ENCODE assay signal across 8 cellular contexts in the genomic region with DNA sequence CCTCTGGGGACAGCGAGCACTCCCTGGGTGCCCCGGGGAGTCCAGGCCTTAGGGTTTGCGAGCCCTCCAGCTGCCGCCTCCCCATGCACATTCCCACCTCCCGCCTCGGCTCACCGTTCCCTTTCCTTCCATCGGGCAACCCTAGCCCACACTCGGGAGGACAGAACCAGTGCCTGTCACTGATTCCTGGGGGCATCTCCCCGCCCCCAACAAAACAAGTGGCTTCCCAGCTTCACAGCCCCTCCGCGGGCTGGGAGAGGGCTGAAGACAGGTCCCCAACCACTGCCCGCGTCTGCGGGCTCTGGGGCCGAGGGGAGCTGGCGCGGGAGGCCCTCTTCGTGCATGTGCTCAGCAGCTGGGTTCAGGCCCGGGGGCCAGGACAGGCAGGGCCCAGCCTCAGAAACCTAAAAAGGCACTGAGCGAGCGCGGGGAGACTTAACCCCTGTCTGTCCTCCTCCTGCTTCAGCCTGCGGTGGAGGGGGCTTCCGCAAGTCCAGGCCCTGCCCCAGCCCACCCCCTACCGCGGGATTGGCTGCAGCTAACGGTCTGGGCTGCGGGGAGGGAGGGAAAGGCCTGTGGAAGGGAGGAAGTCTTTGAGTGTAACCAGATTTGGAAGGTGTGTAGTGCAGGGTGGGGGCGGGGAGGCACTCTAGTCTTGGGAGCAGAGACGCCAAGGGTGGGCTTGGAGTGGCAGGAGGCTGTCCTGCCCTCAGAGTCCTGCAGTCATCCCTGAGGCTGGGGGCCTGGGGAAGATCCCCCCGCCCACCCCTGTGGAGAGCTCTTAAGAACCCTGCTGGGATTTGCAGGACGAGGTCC. TPM values are rescaled to one million over a fixed set of nuclear protein-coding genes. Genes with fewer than 3 reads are reported as not detected.
DNase-seq lines count a peak whose midpoint lies in the region; ATAC-seq, FAIRE-seq and TF ChIP-seq lines count a peak whose summit lies in the region.

No MANE protein-coding gene starts in this region.

- H3K4me1 ChIP-seq in thoracic aorta (ENCODE audit: control insufficient read depth in 1 of 2, low read depth in 2 of 2): peaks cover 33 to 63% of the 10 kb centered on the region in 2 donors

- FAIRE-seq in HTR-8/SVneo (lab: Jason Lieb, UNC): no peak

- DNase-seq in AG04450 (ENCODE audit: low read depth, low spot score) (no peak), HTR-8/SVneo (ENCODE audit: insufficient read length, low spot score) (peak; percentile 48), astrocyte of the cerebellum (ENCODE audit: low read depth) (peak; percentile 31), kidney tubule cell (ENCODE audit: low spot score) (peak; percentile 26), thoracic aorta (ENCODE audit: low spot score) (no peak), NCI-H748 (lab: John Stamatoyannopoulos, UW; ENCODE audit: unreplicated experiment) (no peak)

- TF ChIP-seq CTCF in AG04450 (IDR thresholded peaks at IDR 0.05; ENCODE audit: low read depth, low read length): no peak
- TF ChIP-seq CTCF in astrocyte of the cerebellum (IDR thresholded peaks at IDR 0.05; ENCODE audit: low read depth, low read length, missing control alignments): no peak
- TF ChIP-seq CTCF in thoracic aorta (IDR thresholded peaks at IDR 0.05): no peak

- CTCF ChIA-PET in AG04450 (lab: Charles Lee): interaction anchor here (0.7 to 2.5 kb wide), 2 partner anchors 11 to 131 kb away, joined by 3 to 14 read pairs; no protein-coding TSS in a partner anchor

- H3K36me3 ChIP-seq in thoracic aorta: no peaks in the 10 kb centered on the region

- H3K9me3 ChIP-seq in AG04450 (ENCODE audit: control insufficient read depth, insufficient read depth, low read length) (no peaks in the 10 kb centered on the region; the same call in 1 of the 2 replicates), thoracic aorta (no peaks in the 10 kb centered on the region)

- peak overlapping the region; percentile 77 for H3K27ac ChIP-seq in AG04450 (ENCODE audit: low read depth, low read length)
- H3K27ac ChIP-seq in thoracic aorta: peak overlapping the region; percentile 91 to 97

- H3K27me3 ChIP-seq in AG04450 (ENCODE audit: control insufficient read depth, insufficient read depth, low read length): no peaks in the 10 kb centered on the region
- H3K27me3 ChIP-seq in thoracic aorta (replicated peaks; ENCODE audit: insufficient read depth): no peaks in the 10 kb centered on the region

- peak overlapping the region; percentile 93 for H3K4me3 ChIP-seq in AG04450 (ENCODE audit: low read depth, low read length)
- peak overlapping the region; percentile 87 for H3K4me3 ChIP-seq in astrocyte of the cerebellum (ENCODE audit: low read depth, low read length)
- peak overlapping the region; percentile 71 for H3K4me3 ChIP-seq in thoracic aorta

- in situ Hi-C loops in astrocyte of the cerebellum (cut with HindIII; ENCODE audit: low sequenced_read_pairs): no loop called here

- POLR2A ChIA-PET in AG04450 (lab: Yijun Ruan, JAX): interaction anchor here (0.6 to 3.0 kb wide), 10 partner anchors 11 to 131 kb away, joined by 3 to 16 read pairs (median 5); a partner anchor contains a TSS

- ATAC-seq in thoracic aorta (ENCODE audit: insufficient number of reproducible peaks, low FRiP score, low read depth): no peak
- no peak for ATAC-seq in GM18519 (IDR thresholded peaks at IDR 0.05; ENCODE audit: low FRiP score, unreplicated experiment)
- ATAC-seq in HG03354 (IDR thresholded peaks at IDR 0.05; ENCODE audit: poor library complexity, severe bottlenecking, unreplicated experiment): no peak

RNA-seq across cellular contexts. Expression of a gene that starts 1.2 kb away (rescaled TPM):
- 25.8 and 44.7 TPM in 2 replicates for polyA plus RNA-seq in AG04450 (2011; rRNA removed)
- 157 and 215 TPM in 2 replicates for polyA minus RNA-seq in AG04450 (2011; rRNA and poly(A)+ RNA removed)
- total RNA-seq in thoracic aorta: 100 to 1,000 TPM; 157 to 273 TPM

RNA-seq across cellular contexts. Expression of a gene that starts 31.3 kb away (rescaled TPM):
- 150 and 193 TPM in 2 replicates for polyA plus RNA-seq in AG04450 (2011; rRNA removed)
- polyA minus RNA-seq in AG04450 (2011; rRNA and poly(A)+ RNA removed): 48.3 and 52.6 TPM in 2 replicates
- total RNA-seq in thoracic aorta: 10 to 100 TPM; 73.6 to 96.0 TPM

RNA-seq across cellular contexts. Expression of a gene that starts 39.6 kb away (rescaled TPM):
- polyA plus RNA-seq in AG04450 (2011; rRNA removed): 17.8 and 19.7 TPM in 2 replicates
- polyA minus RNA-seq in AG04450 (2011; rRNA and poly(A)+ RNA removed): 22.0 and 24.5 TPM in 2 replicates
- total RNA-seq in thoracic aorta: 10 to 100 TPM; 29.3 to 34.7 TPM

RNA-seq across cellular contexts. Expression of a gene that starts 55.8 kb away (rescaled TPM):
- not detected in 2 replicates for polyA plus RNA-seq in AG04450 (2011; rRNA removed)
- not detected in 2 replicates for polyA minus RNA-seq in AG04450 (2011; rRNA and poly(A)+ RNA removed)
- not detected for total RNA-seq in thoracic aorta

Comparison
In these comparisons a context has a peak if more than half of its experiments do, and no peak if none do; other contexts are left out.
1. DNase-seq: peak in HTR-8/SVneo (single experiment), astrocyte of the cerebellum (single experiment) and kidney tubule cell (single experiment); none in AG04450 (single experiment), thoracic aorta (single experiment) and NCI-H748 (single experiment).
2. Peak in every context shown above with its lines, with median percentiles within 50 percentile points of each other: H3K4me3 ChIP-seq.